16 cellular contexts compared by ENCODE assay signal in genomic region chr16:51440096-51440495, GRCh38.
A peak's percentile ranks its signal among the peaks of the same experiment; 100 is the strongest.
DNase-seq lines count a peak whose midpoint lies in the region; ATAC-seq and TF ChIP-seq lines count a peak whose summit lies in the region.
"Had no signal": no experiment of that assay in that cellular context is flagged by ENCODE, and none has a peak within 500 bp of the region (broad histone marks: within the 10 kb centered on the region; RNA-seq: fewer than 3 reads in every experiment).

No MANE protein-coding gene starts in this region.

- peaks cover 13% of the 10 kb centered on the region for H3K27me3 Mint-ChIP-seq in activated CD8-positive, alpha-beta T cell treated with anti-CD3 and anti-CD28 coated beads for 36 hours
- H3K27me3 Mint-ChIP-seq in CD14-positive monocyte (ENCODE audit: low read depth in 3 of 3): peaks cover 17 to 27% (median 21%) of the 10 kb centered on the region in 3 donors

- H3K27me3 ChIP-seq in neuronal stem cell (ENCODE audit: control insufficient read depth in 3 of 3, insufficient read depth in 3 of 3, low read depth in 1 of 3, low read length in 3 of 3): no peaks in the 10 kb centered on the region

- no peaks in the 10 kb centered on the region for H3K36me3 Mint-ChIP-seq in activated CD8-positive, alpha-beta T cell treated with anti-CD3 and anti-CD28 coated beads for 36 hours (ENCODE audit: low read depth)
- no peaks in the 10 kb centered on the region for H3K36me3 Mint-ChIP-seq in CD14-positive monocyte
- H3K36me3 Mint-ChIP-seq: activated CD8-positive, alpha-beta memory T cell treated with anti-CD3 and anti-CD28 coated beads, Interleukin-2, amount 10 ng/mL, durations not matched to agents 7 days and 5 days had no signal

- no peak overlapping the region for H3K14ac ChIP-seq in neuronal stem cell (ENCODE audit: low read length)

- no peak overlapping the region for H3K4me3 ChIP-seq in foreskin fibroblast (ENCODE audit: low read depth in 1 of 2, low read length in 2 of 2)
- no peak overlapping the region for H3K4me3 ChIP-seq in neuronal stem cell (ENCODE audit: low read length in 2 of 2)
- H3K4me3 ChIP-seq: lung, upper lobe of right lung had no signal

- H3K9me3 Mint-ChIP-seq in activated CD8-positive, alpha-beta T cell treated with anti-CD3 and anti-CD28 coated beads for 36 hours: no peaks in the 10 kb centered on the region
- H3K9me3 Mint-ChIP-seq in CD14-positive monocyte: peaks cover 0 to 4% (median 0%) of the 10 kb centered on the region in 7 donors

- no peaks in the 10 kb centered on the region for H3K4me1 Mint-ChIP-seq in activated CD8-positive, alpha-beta T cell treated with anti-CD3 and anti-CD28 coated beads for 36 hours (ENCODE audit: low read depth)
- no peaks in the 10 kb centered on the region for H3K4me1 Mint-ChIP-seq in CD14-positive monocyte
- H3K4me1 Mint-ChIP-seq: activated CD8-positive, alpha-beta memory T cell treated with anti-CD3 and anti-CD28 coated beads, Interleukin-2, amount 10 ng/mL, durations not matched to agents 7 days and 5 days had no signal

- CTCF ChIA-PET in activated CD8-positive, alpha-beta T cell treated with anti-CD3 and anti-CD28 coated beads for 36 hours (lab: Charles Lee): no interaction called here

- TF ChIP-seq CTCF in foreskin fibroblast (IDR thresholded peaks at IDR 0.05; ENCODE audit: low read depth, low read length) (no peak), CD14-positive monocyte (IDR thresholded peaks at IDR 0.05) (no peak)
- TF ChIP-seq CTCF in activated CD8-positive, alpha-beta T cell treated with anti-CD3 and anti-CD28 coated beads for 36 hours (IDR thresholded peaks at IDR 0.05): no peak

- intact Hi-C loops in activated CD8-positive, alpha-beta T cell treated with anti-CD3 and anti-CD28 coated beads for 36 hours (cut with micrococcal nuclease): no loop called here
- intact Hi-C loops in CD14-positive monocyte (cut with micrococcal nuclease): no loop called here

- no peak overlapping the region for H2BK12ac ChIP-seq in neuronal stem cell (ENCODE audit: low read length)

- H3K4me2 ChIP-seq in neuronal stem cell (ENCODE audit: insufficient read depth, low read length, poor library complexity, severe bottlenecking): peak overlapping the region; percentile 32

- H4K91ac ChIP-seq in neuronal stem cell (ENCODE audit: low read depth, low read length, poor library complexity): no peak overlapping the region

- no peak overlapping the region for H3K4me3 Mint-ChIP-seq in activated CD8-positive, alpha-beta T cell treated with anti-CD3 and anti-CD28 coated beads for 36 hours
- H3K4me3 Mint-ChIP-seq in CD14-positive monocyte: peak overlapping the region in 1 of 2 donors; percentile 3
- H3K4me3 Mint-ChIP-seq: activated CD8-positive, alpha-beta memory T cell treated with anti-CD3 and anti-CD28 coated beads, Interleukin-2, amount 10 ng/mL, durations not matched to agents 7 days and 5 days had no signal

- DNase-seq in DMS79 treated with DMSO at 0.1 percent for 48 hours (lab: John Stamatoyannopoulos, UW): peak; percentile 82
- DNase-seq in NCI-H82 (lab: John Stamatoyannopoulos, UW): peak; percentile 95
- DNase-seq in foreskin fibroblast: peak; percentile 32 to 64
- DNase-seq in neuronal stem cell (ENCODE audit: low spot score): no peak
- no peak for DNase-seq in mucosa of gallbladder (ENCODE audit: low spot score)
- DNase-seq in activated CD8-positive, alpha-beta T cell treated with anti-CD3 and anti-CD28 coated beads for 36 hours: no peak
- no peak for DNase-seq in CD14-positive monocyte (ENCODE audit: low spot score)
- DNase-seq: activated CD8-positive, alpha-beta memory T cell treated with anti-CD3 and anti-CD28 coated beads, Interleukin-2, amount 10 ng/mL, durations not matched to agents 7 days and 5 days; BE2C; KG1; NCI-H510A treated with DMSO at 0.1 percent for 48 hours; stimulated activated CD4-positive, alpha-beta T cell treated with anti-CD3 and anti-CD28 coated beads, Interleukin-4, amount 100 ng/mL, for 24 hours; upper lobe of right lung had no signal

- no peak overlapping the region for H2BK120ac ChIP-seq in neuronal stem cell (ENCODE audit: low read depth, low read length)

- H3K18ac ChIP-seq in neuronal stem cell (ENCODE audit: low read length): no peak overlapping the region

- H3K36me3 ChIP-seq in neuronal stem cell (replicated peaks in 1 of 2; ENCODE audit: control insufficient read depth in 2 of 2, insufficient read depth in 2 of 2, low read length in 2 of 2): no peaks in the 10 kb centered on the region
- H3K36me3 ChIP-seq: BE2C, upper lobe of right lung had no signal

- H2AFZ ChIP-seq in neuronal stem cell (ENCODE audit: low read length): peak overlapping the region; percentile 69

- ATAC-seq in HG03108 (IDR thresholded peaks at IDR 0.05; ENCODE audit: unreplicated experiment): no peak
- no peak for ATAC-seq in activated CD8-positive, alpha-beta T cell treated with anti-CD3 and anti-CD28 coated beads for 36 hours
- ATAC-seq: activated CD8-positive, alpha-beta memory T cell treated with anti-CD3 and anti-CD28 coated beads, Interleukin-2, amount 10 ng/mL, durations not matched to agents 7 days and 5 days; Panc1; upper lobe of right lung had no signal

- H3K79me1 ChIP-seq in neuronal stem cell (ENCODE audit: low read depth, low read length): no peaks in the 10 kb centered on the region

- H3K27ac ChIP-seq in neuronal stem cell (replicated peaks; ENCODE audit: low read length): peak overlapping the region; percentile 70
- H3K27ac ChIP-seq: upper lobe of right lung had no signal

- no peak overlapping the region for H3K27ac Mint-ChIP-seq in activated CD8-positive, alpha-beta T cell treated with anti-CD3 and anti-CD28 coated beads for 36 hours
- H3K27ac Mint-ChIP-seq in CD14-positive monocyte: no peak overlapping the region
- H3K27ac Mint-ChIP-seq: activated CD8-positive, alpha-beta memory T cell treated with anti-CD3 and anti-CD28 coated beads, Interleukin-2, amount 10 ng/mL, durations not matched to agents 7 days and 5 days had no signal

- no peak overlapping the region for H2BK15ac ChIP-seq in neuronal stem cell (ENCODE audit: low read length)

- H3K9me3 ChIP-seq in neuronal stem cell (replicated peaks in 1 of 2; ENCODE audit: control insufficient read depth in 2 of 2, insufficient read depth in 1 of 2, low read depth in 1 of 2, low read length in 2 of 2): peaks cover 0 to 2% of the 10 kb centered on the region in 2 donors
- H3K9me3 ChIP-seq: BE2C, upper lobe of right lung had no signal

- no peak overlapping the region for H3K23ac ChIP-seq in neuronal stem cell (ENCODE audit: low read depth, low read length, poor library complexity)

- POLR2A ChIA-PET in activated CD8-positive, alpha-beta T cell treated with anti-CD3 and anti-CD28 coated beads for 36 hours (lab: Charles Lee): no interaction called here

- no peak overlapping the region for H3K4ac ChIP-seq in neuronal stem cell (ENCODE audit: low read length)

- H3K4me1 ChIP-seq in neuronal stem cell (ENCODE audit: control insufficient read depth in 2 of 2, insufficient read depth in 1 of 2, low read depth in 1 of 2, low read length in 2 of 2): peaks cover 11 to 38% of the 10 kb centered on the region in 2 donors
- H3K4me1 ChIP-seq: BE2C, upper lobe of right lung had no signal

- H4K8ac ChIP-seq in neuronal stem cell (ENCODE audit: low read depth, low read length): no peak overlapping the region

- no peak overlapping the region for H2AK5ac ChIP-seq in neuronal stem cell (ENCODE audit: low read depth, low read length)

- H3K9ac ChIP-seq in neuronal stem cell (ENCODE audit: low read depth, low read length, poor library complexity): no peak overlapping the region

- no CpG with 5 or more reads among the region's 7 CpGs for WGBS in neuronal stem cell (ENCODE audit: extremely low coverage in 2 of 2, insufficient read length in 2 of 2, insufficient replicate concordance in 1 of 2), 2 donors

- H2BK5ac ChIP-seq in neuronal stem cell (ENCODE audit: low read length): no peak overlapping the region

Comparison
In these comparisons a context has a peak if more than half of its experiments do, and no peak if none do; other contexts are left out.
1. DNase-seq: peak in DMS79 treated with DMSO at 0.1 percent for 48 hours (single experiment), NCI-H82 (single experiment) and foreskin fibroblast (2 of 2); none in neuronal stem cell (single experiment), mucosa of gallbladder (single experiment), activated CD8-positive, alpha-beta T cell treated with anti-CD3 and anti-CD28 coated beads for 36 hours (single experiment) and CD14-positive monocyte (single experiment).